ENCODE assay signal across 8 cellular contexts in the genomic region with DNA sequence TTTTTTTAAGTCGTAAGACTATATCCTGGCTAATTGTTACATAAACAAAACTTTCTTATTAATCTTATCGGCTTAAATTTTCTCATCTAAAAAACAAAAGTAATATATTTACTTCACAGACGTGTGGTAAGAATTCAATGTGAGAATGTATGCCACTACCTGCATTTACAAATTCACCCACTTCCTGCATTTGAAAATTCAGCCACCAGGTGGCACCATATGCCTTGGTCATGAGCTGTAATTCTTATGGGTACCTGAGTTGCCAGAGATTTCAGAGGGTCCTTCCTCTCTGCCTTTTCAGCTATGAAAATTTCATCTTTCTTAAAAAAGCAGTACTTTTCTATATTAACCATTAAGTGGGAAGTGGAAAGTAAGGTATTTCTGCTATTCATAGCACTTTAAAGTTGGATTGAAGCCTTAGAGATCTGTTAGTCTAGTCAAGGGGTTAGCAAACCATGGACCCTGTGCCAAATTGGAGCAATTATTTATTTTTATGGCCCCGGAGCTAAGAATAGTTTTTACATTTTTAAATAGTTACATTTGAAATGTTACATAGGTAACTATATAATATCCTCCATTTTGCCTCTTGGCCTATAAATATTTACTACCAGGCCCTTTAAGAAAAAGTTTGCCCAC.
A peak's percentile ranks its signal among the peaks of the same experiment; 100 is the strongest.
DNase-seq lines count a peak whose midpoint lies in the region; ATAC-seq and TF ChIP-seq lines count a peak whose summit lies in the region.

No MANE protein-coding gene starts in this region.

- H3K4me3 ChIP-seq in AG04450 (ENCODE audit: low read depth, low read length) = no peak overlapping the region

- POLR2A ChIA-PET in AG04450 (lab: Yijun Ruan, JAX) = no interaction called here

- peak; percentile 92 for TF ChIP-seq CTCF in AG04450 (IDR thresholded peaks at IDR 0.05; ENCODE audit: low read depth, low read length)

- no peaks in the 10 kb centered on the region for H3K27me3 ChIP-seq in AG04450 (ENCODE audit: control insufficient read depth, insufficient read depth, low read length)

- ATAC-seq in GM19035 (IDR thresholded peaks at IDR 0.05; ENCODE audit: unreplicated experiment) = no peak

- DNase-seq in AG04450 (ENCODE audit: low read depth, low spot score) = peak; percentile 43
- peak; percentile 28 for DNase-seq in GM19238 (ENCODE audit: insufficient read length, low spot score)
- peak; percentile 23 for DNase-seq in NCI-H526 treated with DMSO at 0.1 percent for 48 hours (lab: John Stamatoyannopoulos, UW)
- peak; percentile 82 to 86 for DNase-seq in activated CD4-positive, alpha-beta T cell treated with anti-CD3 and anti-CD28 coated beads, Interleukin-2, amount 50 U/mL, for 48 hours
- peak; percentile 61 for DNase-seq in ecto neural progenitor cell (ENCODE audit: low spot score)
- peak; percentile 65 to 82 for DNase-seq in lung microvascular endothelial cell (ENCODE audit: low read depth in 2 of 2)
- DNase-seq in stimulated activated CD8-positive, alpha-beta memory T cell treated with anti-CD3 and anti-CD28 coated beads, Interleukin-15, amount 100 ng/mL, for 48 hours (ENCODE audit: low read depth in 2 of 2) = peak; percentile 34

- H3K27ac ChIP-seq in AG04450 (ENCODE audit: low read depth, low read length) = no peak overlapping the region

- CTCF ChIA-PET in AG04450 (lab: Charles Lee) = interaction anchor here (0.6 to 6.5 kb wide), 25 partner anchors 8 to 465 kb away, joined by 3 to 161 read pairs (median 5); no protein-coding TSS in a partner anchor

- H3K9me3 ChIP-seq in AG04450 (ENCODE audit: control insufficient read depth, insufficient read depth, low read length) = no peaks in the 10 kb centered on the region

Comparison
In these comparisons a context has a peak if more than half of its experiments do, and no peak if none do; other contexts are left out.
1. DNase-seq: peak in every context shown above with its lines; median percentile 84 in activated CD4-positive, alpha-beta T cell treated with anti-CD3 and anti-CD28 coated beads, Interleukin-2, amount 50 U/mL, for 48 hours; 74 in lung microvascular endothelial cell; 61 in ecto neural progenitor cell; 43 in AG04450; 34 in stimulated activated CD8-positive, alpha-beta memory T cell treated with anti-CD3 and anti-CD28 coated beads, Interleukin-15, amount 100 ng/mL, for 48 hours; 28 in GM19238; 23 in NCI-H526 treated with DMSO at 0.1 percent for 48 hours.